In the genomic region with DNA sequence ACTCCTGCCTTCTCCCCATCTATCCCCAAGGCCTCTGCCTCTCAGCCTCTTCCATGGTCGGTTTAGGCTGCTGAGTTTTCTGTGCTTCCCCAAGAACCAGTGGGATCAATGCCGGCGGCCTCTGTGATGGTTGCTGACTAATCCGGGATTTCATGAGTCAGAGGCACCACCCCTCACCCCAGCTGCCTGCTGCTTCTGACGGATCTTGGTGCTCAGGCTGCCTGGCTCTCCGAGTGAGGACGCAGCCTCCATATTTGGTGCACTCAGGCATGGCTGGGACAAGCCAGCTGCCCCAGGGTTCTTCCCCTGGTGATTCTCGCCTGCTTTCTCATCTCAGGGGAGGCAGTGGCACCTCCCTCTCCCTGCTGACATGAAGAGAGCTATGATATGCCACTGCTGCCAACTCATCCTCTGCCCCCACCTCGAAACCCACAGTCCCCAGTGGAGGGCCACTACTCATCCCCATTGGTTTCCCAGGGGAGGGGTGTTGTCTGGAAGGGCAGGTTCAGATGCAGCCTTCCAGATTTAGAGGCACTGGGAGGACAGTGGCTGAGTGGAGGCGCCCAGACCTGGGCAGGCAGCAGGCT, we compare ENCODE assay signal across 8 cellular contexts. TPM values are rescaled to one million over a fixed set of nuclear protein-coding genes. Genes with fewer than 3 reads are reported as not detected.
DNase-seq lines count a peak whose midpoint lies in the region; FAIRE-seq and TF ChIP-seq lines count a peak whose summit lies in the region.

No MANE protein-coding gene starts in this region.

- H4K91ac ChIP-seq in neuronal stem cell (ENCODE audit: low read depth, low read length, poor library complexity) = no peak overlapping the region

- CTCF ChIA-PET in CD4-positive, alpha-beta memory T cell (lab: Charles Lee; ENCODE audit: partially characterized antibody) = interaction anchor here (0.6 to 1.6 kb wide), 4 partner anchors 12 to 153 kb away, joined by 3 to 5 read pairs (median 4); no protein-coding TSS in a partner anchor
- CTCF ChIA-PET in OCI-LY7 (lab: Charles Lee; ENCODE audit: unreplicated experiment) = interaction anchor here (0.6 kb wide), 1 partner anchor 49 kb away, joined by 8 read pairs; no protein-coding TSS in a partner anchor

- no peak overlapping the region for H3K27ac ChIP-seq in neuronal stem cell (replicated peaks; ENCODE audit: low read length)
- no peak overlapping the region for H3K27ac ChIP-seq in CD4-positive, alpha-beta memory T cell (ENCODE audit: low read depth, low read length)
- no peak overlapping the region for H3K27ac ChIP-seq in OCI-LY7 (ENCODE audit: low read depth, low read length, poor library complexity, severe bottlenecking)

- H3K27me3 ChIP-seq in neuronal stem cell (ENCODE audit: control insufficient read depth in 3 of 3, insufficient read depth in 3 of 3, low read depth in 1 of 3, low read length in 3 of 3) = peaks cover 15 to 64% (median 46%) of the 10 kb centered on the region in 3 experiments
- no peaks in the 10 kb centered on the region for H3K27me3 ChIP-seq in CD4-positive, alpha-beta memory T cell (ENCODE audit: insufficient read depth, low read length)

- H3K23ac ChIP-seq in neuronal stem cell (ENCODE audit: low read depth, low read length, poor library complexity) = no peak overlapping the region

- POLR2A ChIA-PET in CD4-positive, alpha-beta memory T cell (lab: Charles Lee; ENCODE audit: partially characterized antibody) = interaction anchor here (0.8 to 3.9 kb wide), 4 partner anchors 13 to 53 kb away, joined by 3 to 66 read pairs (median 3); partner anchors contain the start of gene SAPCD2
- POLR2A ChIA-PET in OCI-LY7 (lab: Charles Lee) = interaction anchor here (2.7 kb wide), 1 partner anchor 14 kb away, joined by 11 read pairs; the partner anchor contains the start of gene SAPCD2

- H3K4me2 ChIP-seq in neuronal stem cell (ENCODE audit: insufficient read depth, low read length, poor library complexity, severe bottlenecking) = no peak overlapping the region
- no peak overlapping the region for H3K4me2 ChIP-seq in OCI-LY7 (ENCODE audit: low read length)

- no peak overlapping the region for H3K18ac ChIP-seq in neuronal stem cell (ENCODE audit: low read length)

- H2BK12ac ChIP-seq in neuronal stem cell (ENCODE audit: low read length) = no peak overlapping the region

- H3K27me3 Mint-ChIP-seq in CD4-positive, alpha-beta memory T cell = no peaks in the 10 kb centered on the region

- FAIRE-seq in G401.6 (lab: Jason Lieb, UNC) = peak; percentile 93

- H3K14ac ChIP-seq in neuronal stem cell (ENCODE audit: low read length) = no peak overlapping the region

- no peak overlapping the region for H3K4ac ChIP-seq in neuronal stem cell (ENCODE audit: low read length)

- BruUV-seq in OCI-LY7 (replicated peaks; lab: Mats Ljungman, UMichigan) = no TSS peak

- no CpG with 5 or more reads among the region's 10 CpGs for WGBS in neuronal stem cell (ENCODE audit: extremely low coverage in 2 of 2, insufficient read length in 2 of 2, insufficient replicate concordance in 1 of 2), 2 donors

- H3K4me1 Mint-ChIP-seq in CD4-positive, alpha-beta memory T cell = peaks cover 15 to 25% (median 18%) of the 10 kb centered on the region in 4 donors

- H4K8ac ChIP-seq in neuronal stem cell (ENCODE audit: low read depth, low read length) = no peak overlapping the region

- H2AFZ ChIP-seq in neuronal stem cell (ENCODE audit: low read length) (peak overlapping the region; percentile 27), OCI-LY7 (ENCODE audit: low read length) (no peak overlapping the region)

- peak overlapping the region in 1 of 7 donors; percentile 48 for H3K27ac Mint-ChIP-seq in CD4-positive, alpha-beta memory T cell

- H3K4me3 ChIP-seq in choroid plexus epithelial cell (ENCODE audit: low read depth, low read length) = no peak overlapping the region
- H3K4me3 ChIP-seq in neuronal stem cell (ENCODE audit: low read length in 2 of 2) = peak overlapping the region in 1 of 2 donors; percentile 18
- H3K4me3 ChIP-seq in CD4-positive, alpha-beta memory T cell (ENCODE audit: low read length in 2 of 2) = no peak overlapping the region
- H3K4me3 ChIP-seq in OCI-LY7 (ENCODE audit: low read depth, low read length, poor library complexity, severe bottlenecking) = no peak overlapping the region

- H3K4me1 ChIP-seq in neuronal stem cell (ENCODE audit: control insufficient read depth in 2 of 2, insufficient read depth in 1 of 2, low read depth in 1 of 2, low read length in 2 of 2) (peaks cover 14 to 23% of the 10 kb centered on the region in 2 donors), OCI-LY7 (ENCODE audit: insufficient read depth, low read length, poor library complexity, severe bottlenecking) (peaks cover 22% of the 10 kb centered on the region)
- peaks cover 28% of the 10 kb centered on the region for H3K4me1 ChIP-seq in CD4-positive, alpha-beta memory T cell (ENCODE audit: insufficient read depth, low read length)

- no peak overlapping the region for H2BK15ac ChIP-seq in neuronal stem cell (ENCODE audit: low read length)

- H3K79me2 ChIP-seq in OCI-LY7 (ENCODE audit: insufficient read depth, low read depth, low read length) = peaks cover 6% of the 10 kb centered on the region; the same call in 1 of the 2 replicates

- no peaks in the 10 kb centered on the region for H3K9me2 ChIP-seq in OCI-LY7 (ENCODE audit: insufficient read depth, low read length)

- peak overlapping the region; percentile 54 for H2AK5ac ChIP-seq in neuronal stem cell (ENCODE audit: low read depth, low read length)

- peaks cover 3% of the 10 kb centered on the region for H3K79me1 ChIP-seq in neuronal stem cell (ENCODE audit: low read depth, low read length)

- no peaks in the 10 kb centered on the region for H4K20me1 ChIP-seq in OCI-LY7 (ENCODE audit: insufficient read depth, low read length)

- peaks cover 0 to 17% of the 10 kb centered on the region in 2 donors for H3K36me3 Mint-ChIP-seq in CD4-positive, alpha-beta memory T cell

- TF ChIP-seq CTCF in choroid plexus epithelial cell (conservative IDR thresholded peaks at IDR 0.05; ENCODE audit: low read depth, low read length) = no peak
- TF ChIP-seq CTCF in OCI-LY7 (conservative IDR thresholded peaks at IDR 0.05; ENCODE audit: low read length) = no peak

- intact Hi-C loops in CD4-positive, alpha-beta memory T cell (cut with micrococcal nuclease) = no loop called here
- intact Hi-C loops in OCI-LY7 (cut with micrococcal nuclease; ENCODE audit: unreplicated experiment) = no loop called here

- H3K9ac ChIP-seq in neuronal stem cell (ENCODE audit: low read depth, low read length, poor library complexity) = no peak overlapping the region

- no peak overlapping the region for H2BK5ac ChIP-seq in neuronal stem cell (ENCODE audit: low read length)

- peaks cover 0 to 7% of the 10 kb centered on the region in 2 donors for H3K9me3 ChIP-seq in neuronal stem cell (replicated peaks in 1 of 2; ENCODE audit: control insufficient read depth in 2 of 2, insufficient read depth in 1 of 2, low read depth in 1 of 2, low read length in 2 of 2)
- no peaks in the 10 kb centered on the region for H3K9me3 ChIP-seq in CD4-positive, alpha-beta memory T cell (ENCODE audit: control insufficient read depth in 1 of 2, low read length in 2 of 2)
- H3K9me3 ChIP-seq in OCI-LY7 (ENCODE audit: low read length) = no peaks in the 10 kb centered on the region

- no peak overlapping the region for H2BK120ac ChIP-seq in neuronal stem cell (ENCODE audit: low read depth, low read length)

- H3K9me3 Mint-ChIP-seq in CD4-positive, alpha-beta memory T cell = no peaks in the 10 kb centered on the region

- H3K36me3 ChIP-seq in neuronal stem cell (replicated peaks in 1 of 2; ENCODE audit: control insufficient read depth in 2 of 2, insufficient read depth in 2 of 2, low read length in 2 of 2) = peaks cover 0 to 5% of the 10 kb centered on the region in 2 donors
- no peaks in the 10 kb centered on the region for H3K36me3 ChIP-seq in CD4-positive, alpha-beta memory T cell (ENCODE audit: insufficient read depth, low read length)
- H3K36me3 ChIP-seq in OCI-LY7 (ENCODE audit: insufficient read depth, low read length) = no peaks in the 10 kb centered on the region

- DNase-seq in NCI-H226 = peak; percentile 90
- peak; percentile 95 for DNase-seq in choroid plexus epithelial cell (ENCODE audit: low read depth)
- DNase-seq in neuronal stem cell (ENCODE audit: low spot score) = no peak
- DNase-seq in CD4-positive, alpha-beta memory T cell = no peak
- no peak for DNase-seq in hippocampal formation (lab: John Stamatoyannopoulos, UW)
- no peak for DNase-seq in OCI-LY7 (ENCODE audit: low spot score)
- no peak for DNase-seq in NAMALWA (ENCODE audit: low spot score)

- H3K4me3 Mint-ChIP-seq in CD4-positive, alpha-beta memory T cell = peak overlapping the region in 1 of 8 donors; percentile 20

RNA-seq across cellular contexts. Expression of gene MAN1B1, which starts 3.3 kb away (rescaled TPM):
- polyA plus RNA-seq in neuronal stem cell (2013, experiment 1 of 2) = 23.6 TPM
- polyA plus RNA-seq in neuronal stem cell (2013, experiment 2 of 2) = 22.2 TPM
- total RNA-seq in CD4-positive, alpha-beta memory T cell = 10 to 100 TPM; 63.3 to 71.0 TPM
- polyA plus RNA-seq in CD4-positive, alpha-beta memory T cell = 10 to 100 TPM; 35.4 to 37.5 TPM
- 22.5 and 32.7 TPM in 2 replicates for total RNA-seq in OCI-LY7 (2014; rRNA removed; shearing (Covaris generic))
- total RNA-seq in OCI-LY7 (2022) = 38.8 and 43.4 TPM in 2 replicates

RNA-seq across cellular contexts. Expression of gene UAP1L1, which starts 6.2 kb away (rescaled TPM):
- polyA plus RNA-seq in neuronal stem cell (2013, experiment 1 of 2) = 0.17 TPM
- polyA plus RNA-seq in neuronal stem cell (2013, experiment 2 of 2) = 0.19 TPM
- total RNA-seq in CD4-positive, alpha-beta memory T cell = 10 to 100 TPM; 10.6 to 12.5 TPM
- polyA plus RNA-seq in CD4-positive, alpha-beta memory T cell = 1 to 10 TPM in 1 of 2 donors, under 1 TPM in 1; 0.81 to 2.9 TPM
- total RNA-seq in OCI-LY7 (2014; rRNA removed; shearing (Covaris generic)) = 5.3 and 5.7 TPM in 2 replicates
- 12.3 and 16.7 TPM in 2 replicates for total RNA-seq in OCI-LY7 (2022)

RNA-seq across cellular contexts. Expression of gene SAPCD2, which starts 13.2 kb away (rescaled TPM):
- polyA plus RNA-seq in neuronal stem cell (2013, experiment 1 of 2) = 15.6 TPM
- 16.0 TPM for polyA plus RNA-seq in neuronal stem cell (2013, experiment 2 of 2)
- total RNA-seq in CD4-positive, alpha-beta memory T cell = under 1 TPM; 0.09 to 0.11 TPM
- polyA plus RNA-seq in CD4-positive, alpha-beta memory T cell = under 1 TPM; 0.10 to 0.15 TPM
- 65.9 and 74.0 TPM in 2 replicates for total RNA-seq in OCI-LY7 (2014; rRNA removed; shearing (Covaris generic))
- total RNA-seq in OCI-LY7 (2022) = 51.4 and 57.2 TPM in 2 replicates

RNA-seq across cellular contexts. Expression of gene ENTPD2, which starts 29.6 kb away (rescaled TPM):
- polyA plus RNA-seq in neuronal stem cell (2013, experiment 1 of 2) = 0.01 TPM
- not detected for polyA plus RNA-seq in neuronal stem cell (2013, experiment 2 of 2)
- not detected for total RNA-seq in CD4-positive, alpha-beta memory T cell
- polyA plus RNA-seq in CD4-positive, alpha-beta memory T cell = not detected
- 0.16 TPM in 1 of 2 replicates, not detected in the other for total RNA-seq in OCI-LY7 (2014; rRNA removed; shearing (Covaris generic))
- not detected in 2 replicates for total RNA-seq in OCI-LY7 (2022)

RNA-seq across cellular contexts. Expression of gene DPP7, which starts 31.0 kb away (rescaled TPM):
- 34.8 TPM for polyA plus RNA-seq in neuronal stem cell (2013, experiment 1 of 2)
- polyA plus RNA-seq in neuronal stem cell (2013, experiment 2 of 2) = 32.9 TPM
- total RNA-seq in CD4-positive, alpha-beta memory T cell = 100 to 1,000 TPM; 357 to 362 TPM
- polyA plus RNA-seq in CD4-positive, alpha-beta memory T cell = 100 to 1,000 TPM; 135 to 206 TPM
- 173 and 182 TPM in 2 replicates for total RNA-seq in OCI-LY7 (2014; rRNA removed; shearing (Covaris generic))
- 154 TPM in 2 replicates for total RNA-seq in OCI-LY7 (2022)

Comparison
In these comparisons a context has a peak if more than half of its experiments do, and no peak if none do; other contexts are left out.
1. DNase-seq: peak in NCI-H226 (single experiment) and choroid plexus epithelial cell (single experiment); none in neuronal stem cell (single experiment), CD4-positive, alpha-beta memory T cell (0 of 5), hippocampal formation (0 of 2), OCI-LY7 (single experiment) and NAMALWA (single experiment).
2. RNA of gene SAPCD2, which starts 13.2 kb away (total RNA-seq): 51.4 to 74.0 TPM in OCI-LY7; 0.09 to 0.11 TPM in CD4-positive, alpha-beta memory T cell; every median in the first group is over 10 times any median in the second.